In the genomic region with DNA sequence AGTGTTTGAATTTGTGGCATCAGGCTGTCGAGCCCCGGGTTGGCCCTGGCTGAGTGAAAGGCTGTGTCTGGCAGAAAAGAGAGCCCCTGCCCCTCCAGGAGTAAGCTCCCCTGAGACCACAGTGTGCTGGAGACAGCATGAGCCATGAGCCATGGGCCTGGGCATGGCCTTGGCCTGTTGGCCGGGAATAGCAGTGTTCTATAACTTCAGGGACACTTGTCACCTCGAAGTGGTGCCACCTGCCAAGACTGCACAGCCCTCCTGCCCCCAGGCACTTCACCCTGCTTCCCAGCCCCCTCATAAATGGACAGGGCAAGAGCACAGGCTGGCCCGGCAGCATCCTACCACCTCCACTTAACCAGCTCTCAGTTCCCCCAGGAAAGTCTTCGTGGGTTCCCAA, we compare ENCODE assay signal across 20 cellular contexts. TPM values are rescaled to one million over a fixed set of nuclear protein-coding genes. Genes with fewer than 3 reads are reported as not detected.
DNase-seq lines count a peak whose midpoint lies in the region; ATAC-seq and TF ChIP-seq lines count a peak whose summit lies in the region.
"Had no signal": no experiment of that assay in that cellular context is flagged by ENCODE, and none has a peak within 500 bp of the region (broad histone marks: within the 10 kb centered on the region; RNA-seq: fewer than 3 reads in every experiment).

No MANE protein-coding gene starts in this region.

- H3K27me3 ChIP-seq in GM23338 (ENCODE audit: insufficient read depth) (0 out of 2 replicates have a peak, but pooled peaks cover under 1% of the 10 kb centered on the region), endodermal cell (ENCODE audit: control insufficient read depth, insufficient read depth, low read length, poor library complexity, severe bottlenecking) (peaks cover 2% of the 10 kb centered on the region), neutrophil (no peaks in the 10 kb centered on the region)
- H3K27me3 ChIP-seq: stomach had no signal

- H3K4me3 Mint-ChIP-seq in activated CD4-positive, alpha-beta T cell treated with anti-CD3 and anti-CD28 coated beads for 36 hours: no peak overlapping the region
- no peak overlapping the region for H3K4me3 Mint-ChIP-seq in GM23338
- H3K4me3 Mint-ChIP-seq in endodermal cell: no peak overlapping the region

- no peaks in the 10 kb centered on the region for H3K9me2 ChIP-seq in GM23338 (ENCODE audit: insufficient read depth)

- no peak for ATAC-seq in activated CD4-positive, alpha-beta T cell treated with anti-CD3 and anti-CD28 coated beads for 36 hours
- ATAC-seq in GM23338: no peak
- no peak for ATAC-seq in activated CD4-positive, CD25-positive, alpha-beta regulatory T cell treated with anti-CD3 and anti-CD28 coated beads, Interleukin-2, amount 50 U/mL, for 24 hours
- ATAC-seq in GM21717 (IDR thresholded peaks at IDR 0.05; ENCODE audit: unreplicated experiment): no peak
- ATAC-seq: Panc1 had no signal

- H3K36me3 Mint-ChIP-seq in activated CD4-positive, alpha-beta T cell treated with anti-CD3 and anti-CD28 coated beads for 36 hours (ENCODE audit: low read depth): peaks cover 8% of the 10 kb centered on the region
- H3K36me3 Mint-ChIP-seq in GM23338 (ENCODE audit: low read depth) (no peaks in the 10 kb centered on the region; the same call in 2 of the 3 replicates), endodermal cell (ENCODE audit: low read depth) (peaks cover 7% of the 10 kb centered on the region)

- no peaks in the 10 kb centered on the region for H3K79me2 ChIP-seq in GM23338 (replicated peaks; ENCODE audit: insufficient read depth)

- WGBS in endodermal cell (ENCODE audit: insufficient coverage in 1 of 2, insufficient read length in 1 of 2), 2 experiments: 92 to 93% methylated on average over 3 to 6 of the region's 6 CpGs

- peaks cover 27% of the 10 kb centered on the region for H3K4me1 Mint-ChIP-seq in activated CD4-positive, alpha-beta T cell treated with anti-CD3 and anti-CD28 coated beads for 36 hours
- peaks cover 25% of the 10 kb centered on the region for H3K4me1 Mint-ChIP-seq in GM23338
- H3K4me1 Mint-ChIP-seq in endodermal cell: peaks cover 10% of the 10 kb centered on the region

- H4K20me1 ChIP-seq in GM23338 (replicated peaks; ENCODE audit: insufficient read depth): no peaks in the 10 kb centered on the region

- H3K4me2 ChIP-seq in GM23338: no peak overlapping the region

- no peak overlapping the region for H2AFZ ChIP-seq in GM23338
- H2AFZ ChIP-seq: parathyroid adenoma had no signal

- no peaks in the 10 kb centered on the region for H3K9me3 Mint-ChIP-seq in activated CD4-positive, alpha-beta T cell treated with anti-CD3 and anti-CD28 coated beads for 36 hours (ENCODE audit: low read depth)
- no peaks in the 10 kb centered on the region for H3K9me3 Mint-ChIP-seq in GM23338
- no peaks in the 10 kb centered on the region for H3K9me3 Mint-ChIP-seq in endodermal cell

- 0 out of 2 replicates have a peak, but pooled peaks cover 2% of the 10 kb centered on the region for H3F3A ChIP-seq in GM23338 (replicated peaks; ENCODE audit: low read depth)

- peaks cover 10% of the 10 kb centered on the region for H3K4me1 ChIP-seq in GM23338 (ENCODE audit: insufficient read depth)
- H3K4me1 ChIP-seq in endodermal cell (ENCODE audit: control insufficient read depth, insufficient read depth, low read length): peaks cover 2% of the 10 kb centered on the region
- peaks cover 45 to 46% of the 10 kb centered on the region in 2 experiments for H3K4me1 ChIP-seq in neutrophil (ENCODE audit: control insufficient read depth in 1 of 2, insufficient read depth in 1 of 2, low read depth in 1 of 2, low read length in 1 of 2)

- peak overlapping the region; percentile 38 for H3K27ac Mint-ChIP-seq in activated CD4-positive, alpha-beta T cell treated with anti-CD3 and anti-CD28 coated beads for 36 hours
- H3K27ac Mint-ChIP-seq in GM23338: peak overlapping the region; percentile 62; the same call in 1 of the 2 replicates
- H3K27ac Mint-ChIP-seq in endodermal cell: peak overlapping the region; percentile 52

- H3K9me3 ChIP-seq in endodermal cell (ENCODE audit: control insufficient read depth, low read length) (no peaks in the 10 kb centered on the region), neutrophil (no peaks in the 10 kb centered on the region)
- H3K9me3 ChIP-seq: stomach had no signal

- intact Hi-C loops in activated CD4-positive, alpha-beta T cell treated with anti-CD3 and anti-CD28 coated beads for 36 hours (cut with DNase I, micrococcal nuclease): no loop called here

- TF ChIP-seq CTCF in GM23338 (conservative IDR thresholded peaks at IDR 0.05; ENCODE audit: low read depth in 2 of 2) (no peak), endodermal cell (conservative IDR thresholded peaks at IDR 0.05) (no peak), neutrophil (IDR thresholded peaks at IDR 0.05) (no peak)

- H3K36me3 ChIP-seq in GM23338 (ENCODE audit: insufficient read depth) (no peaks in the 10 kb centered on the region), endodermal cell (ENCODE audit: control insufficient read depth, insufficient read depth, low read length) (peaks cover 7% of the 10 kb centered on the region), neutrophil (peaks cover 55% of the 10 kb centered on the region)

- H3K27ac ChIP-seq in GM23338 (ENCODE audit: low read depth): no peak overlapping the region
- no peak overlapping the region for H3K27ac ChIP-seq in endodermal cell (ENCODE audit: low read depth, low read length)
- peak overlapping the region; percentile 96 for H3K27ac ChIP-seq in neutrophil
- H3K27ac ChIP-seq: C4-2B, HL-60, parathyroid adenoma had no signal

- POLR2A ChIA-PET in activated CD4-positive, alpha-beta T cell treated with anti-CD3 and anti-CD28 coated beads for 36 hours (lab: Charles Lee): no interaction called here

- CTCF ChIA-PET in activated CD4-positive, alpha-beta T cell treated with anti-CD3 and anti-CD28 coated beads for 36 hours (lab: Charles Lee): interaction anchor here (1.2 kb wide), 1 partner anchor 14 kb away, joined by 3 read pairs; no protein-coding TSS in a partner anchor

- DNase-seq in activated CD4-positive, alpha-beta T cell treated with anti-CD3 and anti-CD28 coated beads for 36 hours: no peak
- no peak for DNase-seq in activated CD4-positive, alpha-beta T cell treated with anti-CD3 and anti-CD28 coated beads for 48 hours
- DNase-seq in GM23338 (ENCODE audit: low spot score): no peak
- DNase-seq in endodermal cell: no peak
- no peak for DNase-seq in OCI-M1 (lab: John Stamatoyannopoulos, UW)
- DNase-seq: activated CD4-positive, CD25-positive, alpha-beta regulatory T cell; activated gamma-delta T cell treated with Interleukin-2 at 50 U/mL for 16 hours; aorta; head of caudate nucleus; NCI-H1694; NCI-H748 treated with DMSO at 0.1 percent for 48 hours; stomach; T1000 had no signal

- H3K4me3 ChIP-seq in GM23338 (no peak overlapping the region), endodermal cell (ENCODE audit: low read length) (no peak overlapping the region), neutrophil (ENCODE audit: low read depth in 1 of 2, low read length in 1 of 2) (no peak overlapping the region)
- H3K4me3 ChIP-seq: stomach had no signal

- no peak overlapping the region for H3K9ac ChIP-seq in endodermal cell (ENCODE audit: extremely low read depth, low read length, poor library complexity, severe bottlenecking)
- H3K9ac ChIP-seq: parathyroid adenoma had no signal

- no peaks in the 10 kb centered on the region for H3K27me3 Mint-ChIP-seq in activated CD4-positive, alpha-beta T cell treated with anti-CD3 and anti-CD28 coated beads for 36 hours
- H3K27me3 Mint-ChIP-seq in GM23338 (ENCODE audit: insufficient read depth, low read depth, poor library complexity) (peaks cover 17% of the 10 kb centered on the region), endodermal cell (ENCODE audit: insufficient read depth) (no peaks in the 10 kb centered on the region)

TF ChIP-seq in GM23338, 12 proteins besides CTCF, POLR2A, EP300 and RAD21:
- no peak for TF ChIP-seq ZNF331 (CRISPR knock-in tag; IDR thresholded peaks at IDR 0.05; ENCODE audit: low read depth)

RNA-seq across cellular contexts. Expression of gene SUSD2, which starts 20.7 kb away (rescaled TPM):
- total RNA-seq in activated CD4-positive, alpha-beta T cell treated with anti-CD3 and anti-CD28 coated beads for 36 hours: under 1 TPM; 0.65 to 0.80 TPM
- 2.1 and 2.2 TPM in 2 replicates for total RNA-seq in GM23338 (2014; rRNA removed; shearing (Covaris generic))
- polyA plus RNA-seq in GM23338 (2016; fragmentation: Nextera tagmentation; extraction: Ambion mirVana): 0.68 and 0.74 TPM in 2 replicates
- total RNA-seq in endodermal cell: 1 to 10 TPM in 1 of 2 donors, under 1 TPM in 1; 0.40 to 1.6 TPM
- polyA plus RNA-seq in endodermal cell (2013, experiment 1 of 2): 2.9 TPM
- polyA plus RNA-seq in endodermal cell (2013, experiment 2 of 2): 2.2 TPM
